27 cellular contexts compared by ENCODE assay signal in genomic region chr6:8240316-8240715, GRCh38.
"Had no signal": no experiment of that assay in that cellular context is flagged by ENCODE, and none has a peak within 500 bp of the region (broad histone marks: within the 10 kb centered on the region; RNA-seq: fewer than 3 reads in every experiment).

No MANE protein-coding gene starts in this region.

- H3K9me3 ChIP-seq: mucosa of descending colon, spleen, thoracic aorta, upper lobe of right lung had no signal

- ATAC-seq: activated CD4-positive, CD25-positive, alpha-beta regulatory T cell treated with anti-CD3 and anti-CD28 coated beads, Interleukin-2, amount 50 U/mL, for 24 hours; activated CD8-positive, alpha-beta T cell treated with anti-CD3 and anti-CD28 coated beads, Interleukin-2, amount 10 ng/mL, durations not matched to agents 7 days and 5 days; activated naive CD4-positive, alpha-beta T cell treated with anti-CD3 and anti-CD28 coated beads, Interleukin-2, amount 50 U/mL, for 72 hours; foreskin keratinocyte; left cardiac atrium; mucosa of descending colon; upper lobe of right lung had no signal

- H3K4me1 Mint-ChIP-seq: activated CD4-positive, alpha-beta T cell treated with anti-CD3 and anti-CD28 coated beads, Interleukin-2, amount 10 ng/mL, durations not matched to agents 7 days and 5 days; memory B cell had no signal

- H3K27ac ChIP-seq: brain microvascular endothelial cell, foreskin keratinocyte, spleen, thoracic aorta, upper lobe of right lung, VCaP had no signal

- DNase-seq: activated CD4-positive, alpha-beta T cell treated with anti-CD3 and anti-CD28 coated beads, Interleukin-2, amount 10 ng/mL, durations not matched to agents 7 days and 5 days; activated CD8-positive, alpha-beta T cell treated with anti-CD3 and anti-CD28 coated beads, Interleukin-2, amount 10 ng/mL, durations not matched to agents 7 days and 5 days; activated gamma-delta T cell treated with Interleukin-2 at 50 U/mL for 16 hours; aorta; brain microvascular endothelial cell; caudate nucleus; effector CD4-positive, alpha-beta T cell; foreskin keratinocyte; glutamatergic neuron; hippocampal formation; left cardiac atrium; mucosa of descending colon; occipital lobe; retina; spleen; stimulated activated CD4-positive, alpha-beta T cell treated with anti-CD3 and anti-CD28 coated beads, Interleukin-4, amount 100 ng/mL, for 1 hour; stimulated activated naive CD4-positive, alpha-beta T cell treated with Interleukin-2 at 50 U/mL for 16 hours; upper lobe of right lung had no signal

- H3K9me3 Mint-ChIP-seq: activated CD4-positive, alpha-beta T cell treated with anti-CD3 and anti-CD28 coated beads, Interleukin-2, amount 10 ng/mL, durations not matched to agents 7 days and 5 days; activated naive CD4-positive, alpha-beta T cell treated with anti-CD3 and anti-CD28 coated beads, Interleukin-2, amount 50 U/mL, for 72 hours; activated T-helper 1 cell treated with anti-CD3 and anti-CD28 coated beads, Interleukin-12 subunit alpha, Interleukin-12 subunit beta, Interleukin-2, Interleukin-4 antibody, amounts not matched to agents 30 ng/mL and 10 ng/mL and 1 ng/mL, durations not matched to agents 14 hours and 24 hours and 36 hours; dendritic cell treated with granulocyte-macrophage colony-stimulating factor and Interleukin-4, amounts not matched to agents 40 ng/mL and 50 ng/mL, for 4 days; memory B cell; neural crest cell; T-helper 2 cell treated with Interferon-gamma antibody and Interleukin-4, amounts not matched to agents 5 μg/mL and 100 μg/mL, for 36 hours had no signal

- H3K4me3 Mint-ChIP-seq: activated CD4-positive, alpha-beta T cell treated with anti-CD3 and anti-CD28 coated beads, Interleukin-2, amount 10 ng/mL, durations not matched to agents 7 days and 5 days; activated CD8-positive, alpha-beta T cell treated with anti-CD3 and anti-CD28 coated beads, Interleukin-2, amount 10 ng/mL, durations not matched to agents 7 days and 5 days; activated T-helper 1 cell treated with anti-CD3 and anti-CD28 coated beads, Interleukin-12 subunit alpha, Interleukin-12 subunit beta, Interleukin-2, Interleukin-4 antibody, amounts not matched to agents 30 ng/mL and 10 ng/mL and 1 ng/mL, durations not matched to agents 14 hours and 24 hours and 36 hours; dendritic cell treated with granulocyte-macrophage colony-stimulating factor and Interleukin-4, amounts not matched to agents 40 ng/mL and 50 ng/mL, for 4 days; memory B cell; neural crest cell; T-helper 2 cell treated with Interferon-gamma antibody and Interleukin-4, amounts not matched to agents 5 μg/mL and 100 μg/mL, for 36 hours had no signal

- H3K36me3 Mint-ChIP-seq: activated naive CD4-positive, alpha-beta T cell treated with anti-CD3 and anti-CD28 coated beads, Interleukin-2, amount 50 U/mL, for 72 hours; memory B cell had no signal

- H3K27me3 ChIP-seq: brain microvascular endothelial cell, upper lobe of right lung had no signal

- H3K4me3 ChIP-seq: mucosa of descending colon, spleen, thoracic aorta, upper lobe of right lung had no signal

- H3K4me1 ChIP-seq: foreskin keratinocyte, spleen, upper lobe of right lung had no signal

- H3K36me3 ChIP-seq: brain microvascular endothelial cell, spleen, thoracic aorta, upper lobe of right lung had no signal

- H3K27ac Mint-ChIP-seq: activated CD4-positive, alpha-beta T cell treated with anti-CD3 and anti-CD28 coated beads, Interleukin-2, amount 10 ng/mL, durations not matched to agents 7 days and 5 days; activated CD8-positive, alpha-beta T cell treated with anti-CD3 and anti-CD28 coated beads, Interleukin-2, amount 10 ng/mL, durations not matched to agents 7 days and 5 days; activated naive CD4-positive, alpha-beta T cell treated with anti-CD3 and anti-CD28 coated beads, Interleukin-2, amount 50 U/mL, for 72 hours; activated T-helper 1 cell treated with anti-CD3 and anti-CD28 coated beads, Interleukin-12 subunit alpha, Interleukin-12 subunit beta, Interleukin-2, Interleukin-4 antibody, amounts not matched to agents 30 ng/mL and 10 ng/mL and 1 ng/mL, durations not matched to agents 14 hours and 24 hours and 36 hours; dendritic cell treated with granulocyte-macrophage colony-stimulating factor and Interleukin-4, amounts not matched to agents 40 ng/mL and 50 ng/mL, for 4 days; memory B cell; T-helper 2 cell treated with Interferon-gamma antibody and Interleukin-4, amounts not matched to agents 5 μg/mL and 100 μg/mL, for 36 hours had no signal
